1 cellular context compared by ENCODE assay signal in the genomic region with DNA sequence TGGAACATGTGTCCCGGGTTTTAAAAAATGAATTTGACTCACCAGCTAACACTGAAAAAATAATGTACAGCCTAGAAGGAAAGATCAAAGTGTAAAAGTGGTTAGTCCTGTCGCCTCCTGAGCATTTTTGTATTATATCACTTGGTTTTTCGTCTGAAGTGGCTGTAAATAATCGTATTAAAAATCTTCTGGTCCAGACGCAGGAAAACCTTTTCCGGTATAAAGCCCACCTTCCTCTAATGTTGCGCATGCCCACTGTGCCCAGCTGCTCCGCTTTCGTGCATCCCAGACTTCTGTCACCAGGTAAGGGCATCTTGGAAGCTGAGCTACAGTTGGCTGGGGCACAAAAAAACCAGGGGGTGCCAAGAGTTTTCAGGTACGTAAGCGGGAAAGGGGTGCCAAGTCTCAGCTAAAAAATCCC.
A peak's percentile ranks its signal among the peaks of the same experiment; 100 is the strongest.
TF ChIP-seq lines count a peak whose summit lies in the region.

No MANE protein-coding gene starts in this region.

TF ChIP-seq in A549, 52 proteins besides CTCF, POLR2A, EP300 and RAD21 (continued from another document):
- TF ChIP-seq, protein P1, sequence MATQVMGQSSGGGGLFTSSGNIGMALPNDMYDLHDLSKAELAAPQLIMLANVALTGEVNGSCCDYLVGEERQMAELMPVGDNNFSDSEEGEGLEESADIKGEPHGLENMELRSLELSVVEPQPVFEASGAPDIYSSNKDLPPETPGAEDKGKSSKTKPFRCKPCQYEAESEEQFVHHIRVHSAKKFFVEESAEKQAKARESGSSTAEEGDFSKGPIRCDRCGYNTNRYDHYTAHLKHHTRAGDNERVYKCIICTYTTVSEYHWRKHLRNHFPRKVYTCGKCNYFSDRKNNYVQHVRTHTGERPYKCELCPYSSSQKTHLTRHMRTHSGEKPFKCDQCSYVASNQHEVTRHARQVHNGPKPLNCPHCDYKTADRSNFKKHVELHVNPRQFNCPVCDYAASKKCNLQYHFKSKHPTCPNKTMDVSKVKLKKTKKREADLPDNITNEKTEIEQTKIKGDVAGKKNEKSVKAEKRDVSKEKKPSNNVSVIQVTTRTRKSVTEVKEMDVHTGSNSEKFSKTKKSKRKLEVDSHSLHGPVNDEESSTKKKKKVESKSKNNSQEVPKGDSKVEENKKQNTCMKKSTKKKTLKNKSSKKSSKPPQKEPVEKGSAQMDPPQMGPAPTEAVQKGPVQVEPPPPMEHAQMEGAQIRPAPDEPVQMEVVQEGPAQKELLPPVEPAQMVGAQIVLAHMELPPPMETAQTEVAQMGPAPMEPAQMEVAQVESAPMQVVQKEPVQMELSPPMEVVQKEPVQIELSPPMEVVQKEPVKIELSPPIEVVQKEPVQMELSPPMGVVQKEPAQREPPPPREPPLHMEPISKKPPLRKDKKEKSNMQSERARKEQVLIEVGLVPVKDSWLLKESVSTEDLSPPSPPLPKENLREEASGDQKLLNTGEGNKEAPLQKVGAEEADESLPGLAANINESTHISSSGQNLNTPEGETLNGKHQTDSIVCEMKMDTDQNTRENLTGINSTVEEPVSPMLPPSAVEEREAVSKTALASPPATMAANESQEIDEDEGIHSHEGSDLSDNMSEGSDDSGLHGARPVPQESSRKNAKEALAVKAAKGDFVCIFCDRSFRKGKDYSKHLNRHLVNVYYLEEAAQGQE (IDR thresholded peaks at IDR 0.05): no peak
- TF ChIP-seq RNF2 (IDR thresholded peaks at IDR 0.05; ENCODE audit: borderline replicate concordance, low read depth): no peak
- TF ChIP-seq CBX8 (IDR thresholded peaks at IDR 0.05): no peak
- TF ChIP-seq JUNB (IDR thresholded peaks at IDR 0.05): no peak
- no peak for TF ChIP-seq ZC3H11A (IDR thresholded peaks at IDR 0.05)
- no peak for TF ChIP-seq SREBF2 (IDR thresholded peaks at IDR 0.05)
- no peak for TF ChIP-seq HEYL (CRISPR knock-in tag; IDR thresholded peaks at IDR 0.05)
- TF ChIP-seq CHD4 (IDR thresholded peaks at IDR 0.05; ENCODE audit: borderline replicate concordance): no peak
- no peak for TF ChIP-seq EHMT2 (IDR thresholded peaks at IDR 0.05; ENCODE audit: low read depth)
- no peak for TF ChIP-seq PHF8 (IDR thresholded peaks at IDR 0.05; ENCODE audit: borderline replicate concordance, low read depth)
- TF ChIP-seq BHLHE40 (IDR thresholded peaks at IDR 0.05; ENCODE audit: low read depth, low read length): no peak
- TF ChIP-seq, protein P2, sequence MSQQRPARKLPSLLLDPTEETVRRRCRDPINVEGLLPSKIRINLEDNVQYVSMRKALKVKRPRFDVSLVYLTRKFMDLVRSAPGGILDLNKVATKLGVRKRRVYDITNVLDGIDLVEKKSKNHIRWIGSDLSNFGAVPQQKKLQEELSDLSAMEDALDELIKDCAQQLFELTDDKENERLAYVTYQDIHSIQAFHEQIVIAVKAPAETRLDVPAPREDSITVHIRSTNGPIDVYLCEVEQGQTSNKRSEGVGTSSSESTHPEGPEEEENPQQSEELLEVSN (IDR thresholded peaks at IDR 0.05; ENCODE audit: borderline replicate concordance, low read depth): peak; percentile 29; the same call in 1 of the 2 replicates
- peak; percentile 3; the same call in 1 of the 2 replicates for TF ChIP-seq GATA3 (IDR thresholded peaks at IDR 0.05; ENCODE audit: borderline replicate concordance)
- no peak for TF ChIP-seq FOXS1 (CRISPR knock-in tag; IDR thresholded peaks at IDR 0.05)
- no peak for TF ChIP-seq TP53 (CRISPR knock-in tag; IDR thresholded peaks at IDR 0.05)
- TF ChIP-seq HOXB5 (CRISPR knock-in tag; IDR thresholded peaks at IDR 0.05): no peak
- no peak for TF ChIP-seq CHD2 (IDR thresholded peaks at IDR 0.05; ENCODE audit: low read length, partially characterized antibody)
- TF ChIP-seq HDAC2 (IDR thresholded peaks at IDR 0.05): no peak
- TF ChIP-seq ZSCAN20 (CRISPR knock-in tag; IDR thresholded peaks at IDR 0.05): 0 out of 2 replicates have a peak, but pooled peaks have one; percentile 56
- TF ChIP-seq RFX5 (IDR thresholded peaks at IDR 0.05): no peak
- TF ChIP-seq, protein P3, sequence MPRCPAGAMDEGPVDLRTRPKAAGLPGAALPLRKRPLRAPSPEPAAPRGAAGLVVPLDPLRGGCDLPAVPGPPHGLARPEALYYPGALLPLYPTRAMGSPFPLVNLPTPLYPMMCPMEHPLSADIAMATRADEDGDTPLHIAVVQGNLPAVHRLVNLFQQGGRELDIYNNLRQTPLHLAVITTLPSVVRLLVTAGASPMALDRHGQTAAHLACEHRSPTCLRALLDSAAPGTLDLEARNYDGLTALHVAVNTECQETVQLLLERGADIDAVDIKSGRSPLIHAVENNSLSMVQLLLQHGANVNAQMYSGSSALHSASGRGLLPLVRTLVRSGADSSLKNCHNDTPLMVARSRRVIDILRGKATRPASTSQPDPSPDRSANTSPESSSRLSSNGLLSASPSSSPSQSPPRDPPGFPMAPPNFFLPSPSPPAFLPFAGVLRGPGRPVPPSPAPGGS (IDR thresholded peaks at IDR 0.05): no peak
- TF ChIP-seq ZFP36 (IDR thresholded peaks at IDR 0.05; ENCODE audit: borderline replicate concordance, partially characterized antibody): no peak
- TF ChIP-seq JUN (IDR thresholded peaks at IDR 0.05): no peak
